In the genomic region with DNA sequence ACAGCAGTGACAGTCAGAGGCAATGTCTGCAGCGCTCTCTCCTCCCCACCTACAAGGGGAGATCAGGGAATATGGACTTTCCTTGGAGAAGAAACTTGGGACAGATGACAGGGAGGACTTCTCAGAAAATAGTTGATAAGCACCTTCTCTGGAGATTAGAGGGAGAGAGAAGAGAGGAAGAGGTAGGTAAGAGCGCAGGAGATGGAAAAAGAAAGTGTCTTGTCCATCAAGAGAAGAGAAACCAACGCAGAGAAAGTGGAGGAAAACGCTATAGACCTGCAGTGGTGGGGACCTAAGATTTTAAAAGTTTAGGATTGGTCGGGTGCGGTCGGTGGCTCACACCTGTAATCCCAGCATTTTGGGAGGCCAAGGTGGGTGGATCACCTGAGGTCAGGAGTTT, we compare ENCODE assay signal across 34 cellular contexts.
"Had no signal": no experiment of that assay in that cellular context is flagged by ENCODE, and none has a peak within 500 bp of the region (broad histone marks: within the 10 kb centered on the region; RNA-seq: fewer than 3 reads in every experiment).

No MANE protein-coding gene starts in this region.

- H3K27me3 ChIP-seq: MG63 had no signal

- DNase-seq: Karpas-422, Kasumi-1, MG63, MM.1S, MV-4-11, NCI-H1048, NCI-H1092, NCI-H1092 treated with DMSO at 0.1 percent for 48 hours, NCI-H1105, NCI-H1105 treated with DMSO at 0.1 percent for 48 hours, NCI-H1417, NCI-H1417 treated with DMSO at 0.1 percent for 48 hours, NCI-H1436, NCI-H1436 treated with DMSO at 0.1 percent for 48 hours, NCI-H146, NCI-H1694, NCI-H1694 treated with DMSO at 0.1 percent for 48 hours, NCI-H187, NCI-H187 treated with DMSO at 0.1 percent for 48 hours, NCI-H1930, NCI-H2029, NCI-H2029 treated with DMSO at 0.1 percent for 48 hours, NCI-H2081, NCI-H2081 treated with DMSO at 0.1 percent for 48 hours, NCI-H2107, NCI-H2171, NCI-H2171 treated with DMSO at 0.1 percent for 48 hours, NCI-H2227 treated with DMSO at 0.1 percent for 48 hours, NCI-H226, NCI-H345, NCI-H446, NCI-H446 treated with DMSO at 0.1 percent for 48 hours, NCI-H510A, NCI-H510A treated with DMSO at 0.1 percent for 48 hours had no signal

- H3K9me3 ChIP-seq: MG63 had no signal

- H3K4me3 ChIP-seq: MG63 had no signal

- H3K36me3 ChIP-seq: MG63 had no signal
